8 cellular contexts compared by ENCODE assay signal in the genomic region with DNA sequence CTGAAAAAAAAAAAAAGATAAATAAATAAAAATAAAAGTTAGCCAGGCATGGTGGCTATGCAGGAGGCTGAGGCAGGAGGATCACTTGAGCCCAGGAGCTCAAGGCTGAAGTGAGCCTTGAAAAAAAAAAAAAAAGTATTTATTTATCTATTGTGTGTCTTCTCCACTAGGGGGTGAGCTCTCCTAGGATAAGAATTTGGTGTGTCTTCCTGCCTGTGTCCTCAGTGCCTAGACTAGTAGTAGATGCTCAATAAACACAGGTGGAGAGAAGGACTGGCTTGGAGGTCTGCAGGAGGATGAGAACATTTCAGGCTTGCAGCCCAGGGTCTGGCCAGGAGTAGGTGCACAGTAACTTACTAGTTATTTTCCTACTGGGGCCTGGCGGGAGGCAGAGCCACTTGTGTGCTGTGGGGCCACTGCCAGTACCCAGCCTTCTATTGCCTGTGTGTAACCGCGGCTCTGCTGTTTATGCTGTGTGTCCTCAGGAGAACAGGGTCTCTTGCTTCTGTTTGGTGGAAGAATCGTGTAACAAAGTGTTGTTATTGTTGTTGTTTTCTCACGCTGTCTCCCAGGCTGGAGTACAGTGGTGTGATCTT. TPM values are rescaled to one million over a fixed set of nuclear protein-coding genes. Genes with fewer than 3 reads are reported as not detected.
A peak's percentile ranks its signal among the peaks of the same experiment; 100 is the strongest.
DNase-seq lines count a peak whose midpoint lies in the region; TF ChIP-seq lines count a peak whose summit lies in the region.

No MANE protein-coding gene starts in this region.

- H3K27ac ChIP-seq in tibial artery, result no peak overlapping the region

- DNase-seq in Calu3 (no peak), HEK293T (ENCODE audit: extremely low spot score) (no peak), SHP77 (lab: John Stamatoyannopoulos, UW) (peak; percentile 14 to 43), fibroblast of the conjunctiva (ENCODE audit: low read depth) (peak; percentile 23), tibial artery (peak in 1 of 2 donors; percentile 59)
- no peak for DNase-seq in effector CD4-positive, alpha-beta T cell
- DNase-seq in stimulated activated CD4-positive, alpha-beta T cell treated with anti-CD3 and anti-CD28 coated beads, Interleukin-12 subunit alpha, Interleukin-12 subunit beta, amount 100 ng/mL, for 4 hours, result no peak
- no peak for DNase-seq in activated CD4-positive, alpha-beta T cell treated with anti-CD3 and anti-CD28 coated beads for 1 hour

- CTCF ChIA-PET in Calu3 (lab: Charles Lee) (interaction anchor here (0.6 to 5.1 kb wide), 17 partner anchors 12 to 1081 kb away, joined by 3 to 148 read pairs (median 4); no protein-coding TSS in a partner anchor), HEK293T (lab: Yijun Ruan, JAX) (interaction anchor here (0.6 to 4.1 kb wide), 11 partner anchors 10 to 1261 kb away, joined by 3 to 52 read pairs (median 4); no protein-coding TSS in a partner anchor)

- TF ChIP-seq CTCF in Calu3 (IDR thresholded peaks at IDR 0.05; ENCODE audit: unreplicated experiment) (peak; percentile 60), tibial artery (IDR thresholded peaks at IDR 0.05) (peak; percentile 27 to 38)

- H3K36me3 Mint-ChIP-seq in Calu3 (ENCODE audit: insufficient read depth, unreplicated experiment), result peaks cover 11% of the 10 kb centered on the region

- no peak overlapping the region for H3K4me3 ChIP-seq in tibial artery

- peaks cover 34% of the 10 kb centered on the region for H3K27me3 Mint-ChIP-seq in Calu3 (ENCODE audit: unreplicated experiment)

- H3K9me3 ChIP-seq in tibial artery, result no peaks in the 10 kb centered on the region

- no peak overlapping the region for H3K4me3 Mint-ChIP-seq in Calu3 (ENCODE audit: low read depth, unreplicated experiment)

- intact Hi-C loops in Calu3 (cut with micrococcal nuclease; ENCODE audit: unreplicated experiment), result loop anchor here (1.0 kb wide), 1 partner anchor 78 kb away; no protein-coding TSS in a partner anchor
- intact Hi-C loops in tibial artery (cut with DNase I; ENCODE audit: low total_unique reads), result no loop called here

- no TSS peak for BruUV-seq in Calu3 (replicated peaks; lab: Mats Ljungman, UMichigan)

- POLR2A ChIA-PET in HEK293T (lab: Yijun Ruan, JAX), result interaction anchor here (0.7 to 1.9 kb wide), 5 partner anchors 13 to 106 kb away, joined by 3 to 7 read pairs (median 3); no protein-coding TSS in a partner anchor

- H3K4me1 ChIP-seq in tibial artery, result peaks cover 0 to 19% (median 11%) of the 10 kb centered on the region in 4 donors

- no peaks in the 10 kb centered on the region for H3K9me3 Mint-ChIP-seq in Calu3 (ENCODE audit: low read depth, unreplicated experiment)

- peaks cover 13% of the 10 kb centered on the region for H3K4me1 Mint-ChIP-seq in Calu3 (ENCODE audit: low read depth, unreplicated experiment)

- no peaks in the 10 kb centered on the region for H3K36me3 ChIP-seq in tibial artery

- H3K27me3 ChIP-seq in tibial artery, result peaks cover 0 to 47% of the 10 kb centered on the region in 2 donors

- H3K27ac Mint-ChIP-seq in Calu3 (ENCODE audit: unreplicated experiment), result no peak overlapping the region

TF ChIP-seq in HEK293T, 16 proteins besides CTCF, POLR2A, EP300 and RAD21:
- no peak for TF ChIP-seq SP1 (IDR thresholded peaks at IDR 0.05)
- peak; percentile 98 for TF ChIP-seq ZNF384 (IDR thresholded peaks at IDR 0.05)
- TF ChIP-seq FOXM1 (IDR thresholded peaks at IDR 0.05; ENCODE audit: borderline replicate concordance), result no peak
- no peak for TF ChIP-seq BHLHE40 (IDR thresholded peaks at IDR 0.05; ENCODE audit: borderline replicate concordance)
- no peak for TF ChIP-seq HDGF (IDR thresholded peaks at IDR 0.05; ENCODE audit: borderline replicate concordance)
- no peak for TF ChIP-seq SUZ12 (IDR thresholded peaks at IDR 0.05)
- no peak for TF ChIP-seq ARNT (IDR thresholded peaks at IDR 0.05)
- no peak for TF ChIP-seq FOXK2 (IDR thresholded peaks at IDR 0.05)

RNA-seq across cellular contexts. Expression of a gene that starts 5.4 kb away (rescaled TPM):
- 1.0 and 2.4 TPM in 2 replicates for total RNA-seq in Calu3 (2022)

RNA-seq across cellular contexts. Expression of a gene that starts 37.1 kb away (rescaled TPM):
- 98.1 and 109 TPM in 2 replicates for total RNA-seq in Calu3 (2022)

RNA-seq across cellular contexts. Expression of a gene that starts 45.7 kb away (rescaled TPM):
- 0.64 TPM in 1 of 2 replicates, not detected in the other for total RNA-seq in Calu3 (2022)

RNA-seq across cellular contexts. Expression of a gene that starts 50.9 kb away (rescaled TPM):
- total RNA-seq in Calu3 (2022), result 9.6 and 9.9 TPM in 2 replicates

Comparison
In these comparisons a context has a peak if more than half of its experiments do, and no peak if none do; other contexts are left out.
1. DNase-seq: peak in SHP77 (2 of 2) and fibroblast of the conjunctiva (single experiment); none in Calu3 (single experiment), HEK293T (single experiment), effector CD4-positive, alpha-beta T cell (single experiment), stimulated activated CD4-positive, alpha-beta T cell treated with anti-CD3 and anti-CD28 coated beads, Interleukin-12 subunit alpha, Interleukin-12 subunit beta, amount 100 ng/mL, for 4 hours (single experiment) and activated CD4-positive, alpha-beta T cell treated with anti-CD3 and anti-CD28 coated beads for 1 hour (single experiment).